33 cellular contexts compared by ENCODE assay signal in the genomic region with DNA sequence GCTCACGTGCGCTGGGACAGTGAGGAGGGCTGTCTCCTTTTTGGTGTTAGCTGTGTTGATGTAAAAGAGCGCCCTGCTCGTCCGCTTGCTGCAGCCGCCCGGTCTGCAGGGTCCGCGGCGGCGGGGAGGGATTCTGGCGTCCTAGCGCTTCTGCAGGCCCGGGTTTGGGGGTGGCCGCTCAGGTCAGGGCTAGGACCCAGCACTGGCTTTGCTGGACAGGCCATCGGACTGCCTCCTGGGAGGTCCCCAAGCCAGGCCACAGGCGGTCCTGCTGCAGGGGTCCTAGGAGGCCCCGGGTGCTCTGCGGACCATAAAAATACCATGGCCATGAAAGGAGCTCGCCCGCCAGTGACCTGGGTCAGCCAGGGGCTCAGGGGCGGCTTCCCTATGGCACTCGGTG.
"Had no signal": no experiment of that assay in that cellular context is flagged by ENCODE, and none has a peak within 500 bp of the region (broad histone marks: within the 10 kb centered on the region; RNA-seq: fewer than 3 reads in every experiment).

No MANE protein-coding gene starts in this region.

- FAIRE-seq: astrocyte, bronchial epithelial cell, frontal cortex had no signal

- H3K27ac ChIP-seq: brain microvascular endothelial cell, coronary artery, dorsolateral prefrontal cortex, WERI-Rb-1 had no signal

- H3K27me3 Mint-ChIP-seq: activated B cell treated with CpG ODN at 0.5 μM for 24 hours; activated CD4-positive, alpha-beta memory T cell treated with anti-CD3 and anti-CD28 coated beads for 36 hours; activated CD8-positive, alpha-beta memory T cell treated with anti-CD3 and anti-CD28 coated beads, Interleukin-2, amount 10 ng/mL, durations not matched to agents 7 days and 5 days; activated naive CD4-positive, alpha-beta T cell treated with anti-CD3 and anti-CD28 coated beads, Interleukin-2, amount 10 ng/mL, durations not matched to agents 7 days and 5 days; central memory CD8-positive, alpha-beta T cell; dendritic cell treated with granulocyte-macrophage colony-stimulating factor and Interleukin-4, amounts not matched to agents 40 ng/mL and 50 ng/mL, for 4 days; T-helper 17 cell had no signal

- H3K36me3 Mint-ChIP-seq: activated CD4-positive, alpha-beta memory T cell treated with anti-CD3 and anti-CD28 coated beads for 36 hours; activated CD8-positive, alpha-beta memory T cell treated with anti-CD3 and anti-CD28 coated beads, Interleukin-2, amount 10 ng/mL, durations not matched to agents 7 days and 5 days; activated naive CD4-positive, alpha-beta T cell treated with anti-CD3 and anti-CD28 coated beads, Interleukin-2, amount 10 ng/mL, durations not matched to agents 7 days and 5 days; activated naive CD4-positive, alpha-beta T cell treated with anti-CD3 and anti-CD28 coated beads, Interleukin-2, amount 50 U/mL, for 72 hours; activated naive CD8-positive, alpha-beta T cell treated with anti-CD3 and anti-CD28 coated beads, Interleukin-2, amount 10 ng/mL, durations not matched to agents 7 days and 5 days had no signal

- H3K9me3 Mint-ChIP-seq: activated B cell treated with CpG ODN at 0.5 μM for 24 hours; activated CD4-positive, alpha-beta memory T cell treated with anti-CD3 and anti-CD28 coated beads for 36 hours; activated naive CD4-positive, alpha-beta T cell treated with anti-CD3 and anti-CD28 coated beads, Interleukin-2, amount 10 ng/mL, durations not matched to agents 7 days and 5 days; activated naive CD4-positive, alpha-beta T cell treated with anti-CD3 and anti-CD28 coated beads, Interleukin-2, amount 50 U/mL, for 72 hours; activated naive CD8-positive, alpha-beta T cell treated with anti-CD3 and anti-CD28 coated beads, Interleukin-2, amount 10 ng/mL, durations not matched to agents 7 days and 5 days; activated T-helper 1 cell treated with anti-CD3 and anti-CD28 coated beads, Interleukin-12 subunit alpha, Interleukin-12 subunit beta, Interleukin-2, Interleukin-4 antibody, amounts not matched to agents 30 ng/mL and 10 ng/mL and 1 ng/mL, durations not matched to agents 14 hours and 24 hours and 36 hours; activated T-helper 2 cell treated with anti-CD3 and anti-CD28 coated beads, Interferon-gamma antibody, Interleukin-2, Interleukin-4, amounts not matched to agents 10 μg/mL and 5 μg/mL and 100 μg/mL, durations not matched to agents 14 hours and 24 hours and 36 hours; central memory CD8-positive, alpha-beta T cell; dendritic cell treated with granulocyte-macrophage colony-stimulating factor and Interleukin-4, amounts not matched to agents 40 ng/mL and 50 ng/mL, for 4 days; endodermal cell; T-helper 2 cell treated with Interferon-gamma antibody and Interleukin-4, amounts not matched to agents 5 μg/mL and 100 μg/mL, for 36 hours had no signal

- H3K27ac Mint-ChIP-seq: activated B cell treated with CpG ODN at 0.5 μM for 24 hours; activated CD4-positive, alpha-beta memory T cell treated with anti-CD3 and anti-CD28 coated beads for 36 hours; activated CD8-positive, alpha-beta memory T cell treated with anti-CD3 and anti-CD28 coated beads, Interleukin-2, amount 10 ng/mL, durations not matched to agents 7 days and 5 days; activated CD8-positive, alpha-beta T cell treated with anti-CD3 and anti-CD28 coated beads, Interleukin-2, amount 10 ng/mL, durations not matched to agents 7 days and 5 days; activated naive CD4-positive, alpha-beta T cell treated with anti-CD3 and anti-CD28 coated beads, Interleukin-2, amount 10 ng/mL, durations not matched to agents 7 days and 5 days; activated naive CD4-positive, alpha-beta T cell treated with anti-CD3 and anti-CD28 coated beads, Interleukin-2, amount 50 U/mL, for 72 hours; activated naive CD8-positive, alpha-beta T cell treated with anti-CD3 and anti-CD28 coated beads, Interleukin-2, amount 10 ng/mL, durations not matched to agents 7 days and 5 days; activated T-helper 1 cell treated with anti-CD3 and anti-CD28 coated beads, Interleukin-12 subunit alpha, Interleukin-12 subunit beta, Interleukin-2, Interleukin-4 antibody, amounts not matched to agents 30 ng/mL and 10 ng/mL and 1 ng/mL, durations not matched to agents 14 hours and 24 hours and 36 hours; activated T-helper 2 cell treated with anti-CD3 and anti-CD28 coated beads, Interferon-gamma antibody, Interleukin-2, Interleukin-4, amounts not matched to agents 10 μg/mL and 5 μg/mL and 100 μg/mL, durations not matched to agents 14 hours and 24 hours and 36 hours; dendritic cell treated with granulocyte-macrophage colony-stimulating factor and Interleukin-4, amounts not matched to agents 40 ng/mL and 50 ng/mL, for 4 days; endodermal cell; T-helper 17 cell; T-helper 2 cell treated with Interferon-gamma antibody and Interleukin-4, amounts not matched to agents 5 μg/mL and 100 μg/mL, for 36 hours had no signal

- H3K4me1 Mint-ChIP-seq: activated B cell treated with CpG ODN at 0.5 μM for 24 hours; activated CD8-positive, alpha-beta memory T cell treated with anti-CD3 and anti-CD28 coated beads, Interleukin-2, amount 10 ng/mL, durations not matched to agents 7 days and 5 days; activated naive CD4-positive, alpha-beta T cell treated with anti-CD3 and anti-CD28 coated beads, Interleukin-2, amount 10 ng/mL, durations not matched to agents 7 days and 5 days; activated naive CD8-positive, alpha-beta T cell treated with anti-CD3 and anti-CD28 coated beads, Interleukin-2, amount 10 ng/mL, durations not matched to agents 7 days and 5 days; central memory CD8-positive, alpha-beta T cell; T-helper 17 cell had no signal

- ATAC-seq: activated CD4-positive, CD25-positive, alpha-beta regulatory T cell treated with anti-CD3 and anti-CD28 coated beads, Interleukin-2, amount 50 U/mL, for 24 hours; activated CD8-positive, alpha-beta memory T cell treated with anti-CD3 and anti-CD28 coated beads, Interleukin-2, amount 10 ng/mL, durations not matched to agents 7 days and 5 days; activated CD8-positive, alpha-beta T cell treated with anti-CD3 and anti-CD28 coated beads, Interleukin-2, amount 10 ng/mL, durations not matched to agents 7 days and 5 days; activated naive CD4-positive, alpha-beta T cell treated with anti-CD3 and anti-CD28 coated beads, Interleukin-2, amount 50 U/mL, for 72 hours; esophagus mucosa; T-helper 17 cell had no signal

- H3K27me3 ChIP-seq: brain microvascular endothelial cell, dorsolateral prefrontal cortex had no signal

- H3K4me3 ChIP-seq: coronary artery, dorsolateral prefrontal cortex had no signal

- H3K4me3 Mint-ChIP-seq: activated B cell treated with CpG ODN at 0.5 μM for 24 hours; activated CD4-positive, alpha-beta memory T cell treated with anti-CD3 and anti-CD28 coated beads for 36 hours; activated CD8-positive, alpha-beta memory T cell treated with anti-CD3 and anti-CD28 coated beads, Interleukin-2, amount 10 ng/mL, durations not matched to agents 7 days and 5 days; activated CD8-positive, alpha-beta T cell treated with anti-CD3 and anti-CD28 coated beads, Interleukin-2, amount 10 ng/mL, durations not matched to agents 7 days and 5 days; activated naive CD4-positive, alpha-beta T cell treated with anti-CD3 and anti-CD28 coated beads, Interleukin-2, amount 10 ng/mL, durations not matched to agents 7 days and 5 days; activated naive CD8-positive, alpha-beta T cell treated with anti-CD3 and anti-CD28 coated beads, Interleukin-2, amount 10 ng/mL, durations not matched to agents 7 days and 5 days; activated T-helper 1 cell treated with anti-CD3 and anti-CD28 coated beads, Interleukin-12 subunit alpha, Interleukin-12 subunit beta, Interleukin-2, Interleukin-4 antibody, amounts not matched to agents 30 ng/mL and 10 ng/mL and 1 ng/mL, durations not matched to agents 14 hours and 24 hours and 36 hours; central memory CD8-positive, alpha-beta T cell; dendritic cell treated with granulocyte-macrophage colony-stimulating factor and Interleukin-4, amounts not matched to agents 40 ng/mL and 50 ng/mL, for 4 days; endodermal cell; T-helper 17 cell; T-helper 2 cell treated with Interferon-gamma antibody and Interleukin-4, amounts not matched to agents 5 μg/mL and 100 μg/mL, for 36 hours had no signal

- H3K36me3 ChIP-seq: brain microvascular endothelial cell, WERI-Rb-1 had no signal

- DNase-seq: activated B cell treated with CpG ODN at 0.5 μM for 24 hours; activated CD4-positive, alpha-beta memory T cell treated with anti-CD3 and anti-CD28 coated beads for 36 hours; activated CD4-positive, alpha-beta T cell treated with anti-CD3 and anti-CD28 coated beads for 48 hours; activated CD8-positive, alpha-beta memory T cell treated with anti-CD3 and anti-CD28 coated beads, Interleukin-2, amount 10 ng/mL, durations not matched to agents 7 days and 5 days; activated CD8-positive, alpha-beta memory T cell treated with anti-CD3 and anti-CD28 coated beads, Interleukin-2, amount 50 U/mL, for 4 hours; activated CD8-positive, alpha-beta T cell treated with anti-CD3 and anti-CD28 coated beads, Interleukin-2, amount 10 ng/mL, durations not matched to agents 7 days and 5 days; activated effector memory CD4-positive, alpha-beta T cell treated with anti-CD3 and anti-CD28 coated beads, Interleukin-2, amount 50 U/mL, for 16 hours; activated naive CD4-positive, alpha-beta T cell; activated naive CD4-positive, alpha-beta T cell treated with anti-CD3 and anti-CD28 coated beads, Interleukin-2, amount 10 ng/mL, durations not matched to agents 7 days and 5 days; activated naive CD8-positive, alpha-beta T cell treated with anti-CD3 and anti-CD28 coated beads, Interleukin-2, amount 10 ng/mL, durations not matched to agents 7 days and 5 days; activated T-cell treated with anti-CD3 and anti-CD28 coated beads, Interleukin-2, amount 50 U/mL, for 1 hour; activated T-cell treated with anti-CD3 and anti-CD28 coated beads, Interleukin-2, amount 50 U/mL, for 48 hours; brain microvascular endothelial cell; dorsolateral prefrontal cortex; effector memory CD4-positive, alpha-beta T cell; endodermal cell; foreskin fibroblast; T-helper 1 cell; T-helper 17 cell; T1000; WERI-Rb-1 had no signal
